27 cellular contexts compared by ENCODE assay signal in the genomic region with DNA sequence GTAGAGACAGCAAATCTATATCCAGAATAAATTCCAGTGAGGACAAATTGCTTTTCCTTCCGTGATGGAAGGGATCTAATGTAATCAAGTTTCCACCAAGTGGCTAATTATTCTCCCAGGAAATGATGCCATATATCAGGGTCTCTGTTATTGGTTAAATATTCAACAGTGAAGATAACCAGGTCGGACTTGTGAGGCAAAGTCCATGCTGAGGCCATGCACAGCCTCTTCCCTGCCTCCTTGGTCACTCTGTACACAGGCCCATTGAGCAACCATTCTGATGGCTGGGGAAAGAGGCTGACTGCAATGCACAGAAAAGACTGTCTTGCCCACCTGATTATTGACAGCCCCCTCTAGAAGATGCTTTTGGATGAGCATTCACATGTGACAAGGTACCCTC.
"Had no signal": no experiment of that assay in that cellular context is flagged by ENCODE, and none has a peak within 500 bp of the region (broad histone marks: within the 10 kb centered on the region; RNA-seq: fewer than 3 reads in every experiment).

No MANE protein-coding gene starts in this region.

- H3K27me3 ChIP-seq: breast epithelium, SJCRH30 had no signal

- H3K4me1 ChIP-seq: breast epithelium, SJCRH30 had no signal

- H3K36me3 ChIP-seq: breast epithelium, SJCRH30 had no signal

- ATAC-seq: activated CD4-positive, CD25-positive, alpha-beta regulatory T cell treated with anti-CD3 and anti-CD28 coated beads, Interleukin-2, amount 50 U/mL, for 24 hours; activated CD8-positive, alpha-beta T cell treated with anti-CD3 and anti-CD28 coated beads for 36 hours; activated T-cell treated with anti-CD3 and anti-CD28 coated beads, Interleukin-2, amount 50 U/mL, for 72 hours; Right ventricle myocardium inferior had no signal

- H3K9me3 ChIP-seq: SK-N-SH had no signal

- H3K4me3 ChIP-seq: breast epithelium, SJCRH30 had no signal

- DNase-seq: activated CD4-positive, alpha-beta T cell treated with anti-CD3 and anti-CD28 coated beads for 4 hours; activated CD8-positive, alpha-beta memory T cell treated with anti-CD3 and anti-CD28 coated beads, Interleukin-2, amount 50 U/mL, for 4 hours; activated CD8-positive, alpha-beta T cell treated with anti-CD3 and anti-CD28 coated beads for 36 hours; activated gamma-delta T cell treated with Interleukin-2 at 50 U/mL for 16 hours; activated naive CD4-positive, alpha-beta T cell treated with anti-CD3 and anti-CD28 coated beads, Interleukin-2, amount 10 ng/mL, durations not matched to agents 7 days and 5 days; activated naive CD8-positive, alpha-beta T cell treated with anti-CD3 and anti-CD28 coated beads for 36 hours; activated T-cell treated with anti-CD3 and anti-CD28 coated beads, Interleukin-2, amount 50 U/mL, for 72 hours; MV-4-11; NCI-H1092 treated with DMSO at 0.1 percent for 48 hours; NCI-H1417 treated with DMSO at 0.1 percent for 48 hours; NCI-H1694; NCI-H2029; NCI-H2107; NCI-H2171 treated with DMSO at 0.1 percent for 48 hours; NCI-H345; NCI-H510A; NCI-H526 treated with DMSO at 0.1 percent for 48 hours; NCI-H82; RPMI8226; SJCRH30; SK-N-SH; T-helper 1 cell had no signal

- H3K27ac ChIP-seq: breast epithelium, KMS-11, SJCRH30, VCaP had no signal
